ENCODE assay signal across 1 cellular context in the genomic region with DNA sequence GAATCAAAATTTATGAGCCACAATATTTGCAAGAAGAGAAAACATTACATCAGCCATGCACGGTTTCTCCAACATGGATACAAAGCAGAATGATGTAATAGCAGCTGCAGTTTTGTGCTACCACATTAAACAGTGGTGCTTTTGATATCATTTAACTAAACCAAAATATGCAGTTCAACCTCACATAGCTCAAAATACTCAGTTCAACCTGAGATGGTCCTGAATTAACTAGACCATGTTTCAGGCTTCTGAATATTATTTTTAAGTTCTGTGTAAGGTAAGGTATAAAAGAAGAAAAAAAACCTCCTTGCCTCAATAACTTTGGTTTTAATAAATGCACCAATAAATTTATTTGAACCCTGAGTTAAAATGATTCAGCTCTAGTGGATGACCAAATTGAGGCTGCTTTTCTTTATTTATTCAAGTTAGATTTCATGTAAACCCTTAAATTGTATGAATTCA.
TF ChIP-seq lines count a peak whose summit lies in the region.

No MANE protein-coding gene starts in this region.

TF ChIP-seq in HEK293, 187 proteins besides CTCF, POLR2A, EP300 and RAD21 (continued from another document and continues in another):
- TF ChIP-seq, protein P1, sequence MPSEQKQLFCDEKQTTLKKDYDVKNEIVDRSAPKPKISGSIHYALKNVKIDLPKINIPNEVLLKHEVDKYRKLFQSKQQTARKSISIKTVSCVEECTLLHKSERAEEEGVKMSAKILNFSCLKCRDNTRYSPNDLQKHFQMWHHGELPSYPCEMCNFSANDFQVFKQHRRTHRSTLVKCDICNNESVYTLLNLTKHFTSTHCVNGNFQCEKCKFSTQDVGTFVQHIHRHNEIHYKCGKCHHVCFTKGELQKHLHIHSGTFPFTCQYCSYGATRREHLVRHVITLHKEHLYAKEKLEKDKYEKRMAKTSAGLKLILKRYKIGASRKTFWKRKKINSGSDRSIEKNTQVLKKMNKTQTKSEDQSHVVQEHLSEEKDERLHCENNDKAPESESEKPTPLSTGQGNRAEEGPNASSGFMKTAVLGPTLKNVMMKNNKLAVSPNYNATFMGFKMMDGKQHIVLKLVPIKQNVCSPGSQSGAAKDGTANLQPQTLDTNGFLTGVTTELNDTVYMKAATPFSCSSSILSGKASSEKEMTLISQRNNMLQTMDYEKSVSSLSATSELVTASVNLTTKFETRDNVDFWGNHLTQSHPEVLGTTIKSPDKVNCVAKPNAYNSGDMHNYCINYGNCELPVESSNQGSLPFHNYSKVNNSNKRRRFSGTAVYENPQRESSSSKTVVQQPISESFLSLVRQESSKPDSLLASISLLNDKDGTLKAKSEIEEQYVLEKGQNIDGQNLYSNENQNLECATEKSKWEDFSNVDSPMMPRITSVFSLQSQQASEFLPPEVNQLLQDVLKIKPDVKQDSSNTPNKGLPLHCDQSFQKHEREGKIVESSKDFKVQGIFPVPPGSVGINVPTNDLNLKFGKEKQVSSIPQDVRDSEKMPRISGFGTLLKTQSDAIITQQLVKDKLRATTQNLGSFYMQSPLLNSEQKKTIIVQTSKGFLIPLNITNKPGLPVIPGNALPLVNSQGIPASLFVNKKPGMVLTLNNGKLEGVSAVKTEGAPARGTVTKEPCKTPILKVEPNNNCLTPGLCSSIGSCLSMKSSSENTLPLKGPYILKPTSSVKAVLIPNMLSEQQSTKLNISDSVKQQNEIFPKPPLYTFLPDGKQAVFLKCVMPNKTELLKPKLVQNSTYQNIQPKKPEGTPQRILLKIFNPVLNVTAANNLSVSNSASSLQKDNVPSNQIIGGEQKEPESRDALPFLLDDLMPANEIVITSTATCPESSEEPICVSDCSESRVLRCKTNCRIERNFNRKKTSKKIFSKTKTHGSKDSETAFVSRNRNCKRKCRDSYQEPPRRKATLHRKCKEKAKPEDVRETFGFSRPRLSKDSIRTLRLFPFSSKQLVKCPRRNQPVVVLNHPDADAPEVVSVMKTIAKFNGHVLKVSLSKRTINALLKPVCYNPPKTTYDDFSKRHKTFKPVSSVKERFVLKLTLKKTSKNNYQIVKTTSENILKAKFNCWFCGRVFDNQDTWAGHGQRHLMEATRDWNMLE (tag by site-specific recombination; conservative IDR thresholded peaks at IDR 0.05; ENCODE audit: low read depth): peak; percentile 59; the same call in 1 of the 2 replicates
- TF ChIP-seq, protein P2, sequence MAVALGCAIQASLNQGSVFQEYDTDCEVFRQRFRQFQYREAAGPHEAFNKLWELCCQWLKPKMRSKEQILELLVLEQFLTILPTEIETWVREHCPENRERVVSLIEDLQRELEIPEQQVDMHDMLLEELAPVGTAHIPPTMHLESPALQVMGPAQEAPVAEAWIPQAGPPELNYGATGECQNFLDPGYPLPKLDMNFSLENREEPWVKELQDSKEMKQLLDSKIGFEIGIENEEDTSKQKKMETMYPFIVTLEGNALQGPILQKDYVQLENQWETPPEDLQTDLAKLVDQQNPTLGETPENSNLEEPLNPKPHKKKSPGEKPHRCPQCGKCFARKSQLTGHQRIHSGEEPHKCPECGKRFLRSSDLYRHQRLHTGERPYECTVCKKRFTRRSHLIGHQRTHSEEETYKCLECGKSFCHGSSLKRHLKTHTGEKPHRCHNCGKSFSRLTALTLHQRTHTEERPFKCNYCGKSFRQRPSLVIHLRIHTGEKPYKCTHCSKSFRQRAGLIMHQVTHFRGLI (tag by site-specific recombination; IDR thresholded peaks at IDR 0.05): no peak
- TF ChIP-seq, protein P3, sequence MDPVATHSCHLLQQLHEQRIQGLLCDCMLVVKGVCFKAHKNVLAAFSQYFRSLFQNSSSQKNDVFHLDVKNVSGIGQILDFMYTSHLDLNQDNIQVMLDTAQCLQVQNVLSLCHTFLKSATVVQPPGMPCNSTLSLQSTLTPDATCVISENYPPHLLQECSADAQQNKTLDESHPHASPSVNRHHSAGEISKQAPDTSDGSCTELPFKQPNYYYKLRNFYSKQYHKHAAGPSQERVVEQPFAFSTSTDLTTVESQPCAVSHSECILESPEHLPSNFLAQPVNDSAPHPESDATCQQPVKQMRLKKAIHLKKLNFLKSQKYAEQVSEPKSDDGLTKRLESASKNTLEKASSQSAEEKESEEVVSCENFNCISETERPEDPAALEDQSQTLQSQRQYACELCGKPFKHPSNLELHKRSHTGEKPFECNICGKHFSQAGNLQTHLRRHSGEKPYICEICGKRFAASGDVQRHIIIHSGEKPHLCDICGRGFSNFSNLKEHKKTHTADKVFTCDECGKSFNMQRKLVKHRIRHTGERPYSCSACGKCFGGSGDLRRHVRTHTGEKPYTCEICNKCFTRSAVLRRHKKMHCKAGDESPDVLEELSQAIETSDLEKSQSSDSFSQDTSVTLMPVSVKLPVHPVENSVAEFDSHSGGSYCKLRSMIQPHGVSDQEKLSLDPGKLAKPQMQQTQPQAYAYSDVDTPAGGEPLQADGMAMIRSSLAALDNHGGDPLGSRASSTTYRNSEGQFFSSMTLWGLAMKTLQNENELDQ (tag by site-specific recombination; IDR thresholded peaks at IDR 0.05; ENCODE audit: low read depth): no peak
- TF ChIP-seq ZNF311 (tag by site-specific recombination; IDR thresholded peaks at IDR 0.05; ENCODE audit: borderline replicate concordance) (no peak), SCRT1 (tag by site-specific recombination; IDR thresholded peaks at IDR 0.05; ENCODE audit: borderline replicate concordance) (no peak), ZNF404 (tag by site-specific recombination; IDR thresholded peaks at IDR 0.05) (no peak), ZNF341 (tag by site-specific recombination; IDR thresholded peaks at IDR 0.05; ENCODE audit: low read depth) (no peak), ZNF830 (tag by site-specific recombination; IDR thresholded peaks at IDR 0.05; ENCODE audit: low read depth) (no peak), ZNF302 (tag by site-specific recombination; IDR thresholded peaks at IDR 0.05; ENCODE audit: low read depth) (no peak), KLF16 (tag by site-specific recombination; IDR thresholded peaks at IDR 0.05) (0 out of 2 replicates have a peak, but pooled peaks have one; percentile 17), ZFP69B (tag by site-specific recombination; IDR thresholded peaks at IDR 0.05) (no peak), TCF7L2 (IDR thresholded peaks at IDR 0.05; ENCODE audit: borderline replicate concordance, low read depth, low read length) (no peak), ZNF664 (tag by site-specific recombination; IDR thresholded peaks at IDR 0.05) (peak; percentile 86), ZNF416 (tag by site-specific recombination; IDR thresholded peaks at IDR 0.05) (no peak), ZNF610 (tag by site-specific recombination; IDR thresholded peaks at IDR 0.05; ENCODE audit: borderline replicate concordance) (no peak), ZNF571 (tag by site-specific recombination; IDR thresholded peaks at IDR 0.05) (no peak), GFI1B (tag by site-specific recombination; IDR thresholded peaks at IDR 0.05) (no peak), ZNF423 (tag by site-specific recombination; IDR thresholded peaks at IDR 0.05) (no peak), ZNF266 (tag by site-specific recombination; IDR thresholded peaks at IDR 0.05; ENCODE audit: low read depth) (no peak), BCL11A (tag by site-specific recombination; IDR thresholded peaks at IDR 0.05; ENCODE audit: low read depth) (no peak), BCL11B (tag by site-specific recombination; IDR thresholded peaks at IDR 0.05; ENCODE audit: low read depth) (no peak), ZNF23 (tag by site-specific recombination; IDR thresholded peaks at IDR 0.05; ENCODE audit: borderline replicate concordance) (no peak), ZNF138 (tag by site-specific recombination; IDR thresholded peaks at IDR 0.05; ENCODE audit: borderline replicate concordance) (no peak), ZNF366 (tag by site-specific recombination; conservative IDR thresholded peaks at IDR 0.05) (no peak; the same call in 1 of the 2 replicates), ZNF561 (tag by site-specific recombination; IDR thresholded peaks at IDR 0.05; ENCODE audit: borderline replicate concordance) (no peak), ZNF514 (tag by site-specific recombination; IDR thresholded peaks at IDR 0.05) (no peak)
- TF ChIP-seq, protein P4, sequence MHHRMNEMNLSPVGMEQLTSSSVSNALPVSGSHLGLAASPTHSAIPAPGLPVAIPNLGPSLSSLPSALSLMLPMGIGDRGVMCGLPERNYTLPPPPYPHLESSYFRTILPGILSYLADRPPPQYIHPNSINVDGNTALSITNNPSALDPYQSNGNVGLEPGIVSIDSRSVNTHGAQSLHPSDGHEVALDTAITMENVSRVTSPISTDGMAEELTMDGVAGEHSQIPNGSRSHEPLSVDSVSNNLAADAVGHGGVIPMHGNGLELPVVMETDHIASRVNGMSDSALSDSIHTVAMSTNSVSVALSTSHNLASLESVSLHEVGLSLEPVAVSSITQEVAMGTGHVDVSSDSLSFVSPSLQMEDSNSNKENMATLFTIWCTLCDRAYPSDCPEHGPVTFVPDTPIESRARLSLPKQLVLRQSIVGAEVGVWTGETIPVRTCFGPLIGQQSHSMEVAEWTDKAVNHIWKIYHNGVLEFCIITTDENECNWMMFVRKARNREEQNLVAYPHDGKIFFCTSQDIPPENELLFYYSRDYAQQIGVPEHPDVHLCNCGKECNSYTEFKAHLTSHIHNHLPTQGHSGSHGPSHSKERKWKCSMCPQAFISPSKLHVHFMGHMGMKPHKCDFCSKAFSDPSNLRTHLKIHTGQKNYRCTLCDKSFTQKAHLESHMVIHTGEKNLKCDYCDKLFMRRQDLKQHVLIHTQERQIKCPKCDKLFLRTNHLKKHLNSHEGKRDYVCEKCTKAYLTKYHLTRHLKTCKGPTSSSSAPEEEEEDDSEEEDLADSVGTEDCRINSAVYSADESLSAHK (tag by site-specific recombination; IDR thresholded peaks at IDR 0.05): no peak
- TF ChIP-seq, protein P5, sequence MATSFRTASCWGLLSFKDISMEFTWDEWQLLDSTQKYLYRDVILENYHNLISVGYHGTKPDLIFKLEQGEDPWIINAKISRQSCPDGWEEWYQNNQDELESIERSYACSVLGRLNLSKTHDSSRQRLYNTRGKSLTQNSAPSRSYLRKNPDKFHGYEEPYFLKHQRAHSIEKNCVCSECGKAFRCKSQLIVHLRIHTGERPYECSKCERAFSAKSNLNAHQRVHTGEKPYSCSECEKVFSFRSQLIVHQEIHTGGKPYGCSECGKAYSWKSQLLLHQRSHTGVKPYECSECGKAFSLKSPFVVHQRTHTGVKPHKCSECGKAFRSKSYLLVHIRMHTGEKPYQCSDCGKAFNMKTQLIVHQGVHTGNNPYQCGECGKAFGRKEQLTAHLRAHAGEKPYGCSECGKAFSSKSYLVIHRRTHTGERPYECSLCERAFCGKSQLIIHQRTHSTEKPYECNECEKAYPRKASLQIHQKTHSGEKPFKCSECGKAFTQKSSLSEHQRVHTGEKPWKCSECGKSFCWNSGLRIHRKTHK (tag by site-specific recombination; IDR thresholded peaks at IDR 0.05): no peak
- TF ChIP-seq, protein P6, sequence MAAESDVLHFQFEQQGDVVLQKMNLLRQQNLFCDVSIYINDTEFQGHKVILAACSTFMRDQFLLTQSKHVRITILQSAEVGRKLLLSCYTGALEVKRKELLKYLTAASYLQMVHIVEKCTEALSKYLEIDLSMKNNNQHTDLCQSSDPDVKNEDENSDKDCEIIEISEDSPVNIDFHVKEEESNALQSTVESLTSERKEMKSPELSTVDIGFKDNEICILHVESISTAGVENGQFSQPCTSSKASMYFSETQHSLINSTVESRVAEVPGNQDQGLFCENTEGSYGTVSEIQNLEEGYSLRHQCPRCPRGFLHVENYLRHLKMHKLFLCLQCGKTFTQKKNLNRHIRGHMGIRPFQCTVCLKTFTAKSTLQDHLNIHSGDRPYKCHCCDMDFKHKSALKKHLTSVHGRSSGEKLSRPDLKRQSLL (tag by site-specific recombination; IDR thresholded peaks at IDR 0.05): no peak
- TF ChIP-seq, protein P7, sequence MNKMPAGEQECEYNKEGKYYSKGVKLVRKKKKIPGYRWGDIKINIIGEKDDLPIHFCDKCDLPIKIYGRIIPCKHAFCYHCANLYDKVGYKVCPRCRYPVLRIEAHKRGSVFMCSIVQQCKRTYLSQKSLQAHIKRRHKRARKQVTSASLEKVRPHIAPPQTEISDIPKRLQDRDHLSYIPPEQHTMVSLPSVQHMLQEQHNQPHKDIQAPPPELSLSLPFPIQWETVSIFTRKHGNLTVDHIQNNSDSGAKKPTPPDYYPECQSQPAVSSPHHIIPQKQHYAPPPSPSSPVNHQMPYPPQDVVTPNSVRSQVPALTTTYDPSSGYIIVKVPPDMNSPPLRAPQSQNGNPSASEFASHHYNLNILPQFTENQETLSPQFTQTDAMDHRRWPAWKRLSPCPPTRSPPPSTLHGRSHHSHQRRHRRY (tag by site-specific recombination; IDR thresholded peaks at IDR 0.05): no peak
- TF ChIP-seq, protein P8, sequence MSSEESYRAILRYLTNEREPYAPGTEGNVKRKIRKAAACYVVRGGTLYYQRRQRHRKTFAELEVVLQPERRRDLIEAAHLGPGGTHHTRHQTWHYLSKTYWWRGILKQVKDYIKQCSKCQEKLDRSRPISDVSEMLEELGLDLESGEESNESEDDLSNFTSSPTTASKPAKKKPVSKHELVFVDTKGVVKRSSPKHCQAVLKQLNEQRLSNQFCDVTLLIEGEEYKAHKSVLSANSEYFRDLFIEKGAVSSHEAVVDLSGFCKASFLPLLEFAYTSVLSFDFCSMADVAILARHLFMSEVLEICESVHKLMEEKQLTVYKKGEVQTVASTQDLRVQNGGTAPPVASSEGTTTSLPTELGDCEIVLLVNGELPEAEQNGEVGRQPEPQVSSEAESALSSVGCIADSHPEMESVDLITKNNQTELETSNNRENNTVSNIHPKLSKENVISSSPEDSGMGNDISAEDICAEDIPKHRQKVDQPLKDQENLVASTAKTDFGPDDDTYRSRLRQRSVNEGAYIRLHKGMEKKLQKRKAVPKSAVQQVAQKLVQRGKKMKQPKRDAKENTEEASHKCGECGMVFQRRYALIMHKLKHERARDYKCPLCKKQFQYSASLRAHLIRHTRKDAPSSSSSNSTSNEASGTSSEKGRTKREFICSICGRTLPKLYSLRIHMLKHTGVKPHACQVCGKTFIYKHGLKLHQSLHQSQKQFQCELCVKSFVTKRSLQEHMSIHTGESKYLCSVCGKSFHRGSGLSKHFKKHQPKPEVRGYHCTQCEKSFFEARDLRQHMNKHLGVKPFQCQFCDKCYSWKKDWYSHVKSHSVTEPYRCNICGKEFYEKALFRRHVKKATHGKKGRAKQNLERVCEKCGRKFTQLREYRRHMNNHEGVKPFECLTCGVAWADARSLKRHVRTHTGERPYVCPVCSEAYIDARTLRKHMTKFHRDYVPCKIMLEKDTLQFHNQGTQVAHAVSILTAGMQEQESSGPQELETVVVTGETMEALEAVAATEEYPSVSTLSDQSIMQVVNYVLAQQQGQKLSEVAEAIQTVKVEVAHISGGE (tag by site-specific recombination; conservative IDR thresholded peaks at IDR 0.05; ENCODE audit: low read depth): no peak
- TF ChIP-seq, protein P9, sequence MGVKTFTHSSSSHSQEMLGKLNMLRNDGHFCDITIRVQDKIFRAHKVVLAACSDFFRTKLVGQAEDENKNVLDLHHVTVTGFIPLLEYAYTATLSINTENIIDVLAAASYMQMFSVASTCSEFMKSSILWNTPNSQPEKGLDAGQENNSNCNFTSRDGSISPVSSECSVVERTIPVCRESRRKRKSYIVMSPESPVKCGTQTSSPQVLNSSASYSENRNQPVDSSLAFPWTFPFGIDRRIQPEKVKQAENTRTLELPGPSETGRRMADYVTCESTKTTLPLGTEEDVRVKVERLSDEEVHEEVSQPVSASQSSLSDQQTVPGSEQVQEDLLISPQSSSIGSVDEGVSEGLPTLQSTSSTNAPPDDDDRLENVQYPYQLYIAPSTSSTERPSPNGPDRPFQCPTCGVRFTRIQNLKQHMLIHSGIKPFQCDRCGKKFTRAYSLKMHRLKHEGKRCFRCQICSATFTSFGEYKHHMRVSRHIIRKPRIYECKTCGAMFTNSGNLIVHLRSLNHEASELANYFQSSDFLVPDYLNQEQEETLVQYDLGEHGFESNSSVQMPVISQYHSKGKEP (tag by site-specific recombination; IDR thresholded peaks at IDR 0.05): peak; percentile 92
